ENCODE assay signal across 2 cellular contexts in genomic region chr10:110660289-110660688, GRCh38. TPM values are rescaled to one million over a fixed set of nuclear protein-coding genes. Genes with fewer than 3 reads are reported as not detected.
"Had no signal": no experiment of that assay in that cellular context is flagged by ENCODE, and none has a peak within 500 bp of the region (broad histone marks: within the 10 kb centered on the region; RNA-seq: fewer than 3 reads in every experiment).

No MANE protein-coding gene starts in this region.

RNA-seq across cellular contexts. Expression of gene RBM20, which starts 16.2 kb away (rescaled TPM):
- total RNA-seq: activated CD4-positive, alpha-beta T cell treated with anti-CD3 and anti-CD28 coated beads, Interleukin-2, amount 10 ng/mL, durations not matched to agents 7 days and 5 days; endothelial cell of umbilical vein had no signal
